In genomic region chr1:52385376-52385775, GRCh38 we compare ENCODE assay signal across 29 cellular contexts. TPM values are rescaled to one million over a fixed set of nuclear protein-coding genes. Genes with fewer than 3 reads are reported as not detected.
"Had no signal": no experiment of that assay in that cellular context is flagged by ENCODE, and none has a peak within 500 bp of the region (broad histone marks: within the 10 kb centered on the region; RNA-seq: fewer than 3 reads in every experiment).

No MANE protein-coding gene starts in this region.

- H3K9me3 ChIP-seq: ascending aorta had no signal

- H3K4me3 ChIP-seq: ascending aorta, cardiac muscle cell had no signal

- H3K27me3 ChIP-seq: ascending aorta, cardiac muscle cell had no signal

- ATAC-seq: activated CD8-positive, alpha-beta T cell treated with anti-CD3 and anti-CD28 coated beads for 36 hours; activated naive CD8-positive, alpha-beta T cell treated with anti-CD3 and anti-CD28 coated beads, Interleukin-2, amount 50 U/mL, for 24 hours; activated T-cell treated with anti-CD3 and anti-CD28 coated beads, Interleukin-2, amount 50 U/mL, for 4 hours; activated T-cell treated with anti-CD3 and anti-CD28 coated beads, Interleukin-2, amount 50 U/mL, for 72 hours; activated T-helper 17 cell treated with anti-CD3 and anti-CD28 coated beads, Interleukin-2, amount 50 U/mL, for 72 hours had no signal

- H3K36me3 ChIP-seq: ascending aorta, cardiac muscle cell had no signal

- DNase-seq: activated B cell treated with CpG ODN at 0.5 μM for 24 hours; activated CD4-positive, alpha-beta memory T cell treated with anti-CD3 and anti-CD28 coated beads for 36 hours; activated CD4-positive, alpha-beta T cell treated with anti-CD3 and anti-CD28 coated beads for 4 hours; activated CD4-positive, alpha-beta T cell treated with anti-CD3 and anti-CD28 coated beads, Interleukin-2, amount 10 ng/mL, durations not matched to agents 24 days and 14 days; activated CD4-positive, alpha-beta T cell treated with anti-CD3 and anti-CD28 coated beads, Interleukin-2, amount 50 U/mL, for 1 hour; activated CD4-positive, alpha-beta T cell treated with anti-CD3 and anti-CD28 coated beads, Interleukin-2, amount 50 U/mL, for 4 hours; activated CD4-positive, CD25-positive, alpha-beta regulatory T cell treated with anti-CD3 and anti-CD28 coated beads, Interleukin-2, amount 50 U/mL, for 72 hours; activated CD8-positive, alpha-beta memory T cell treated with anti-CD3 and anti-CD28 coated beads, Interleukin-2, amount 50 U/mL, for 4 hours; activated CD8-positive, alpha-beta T cell treated with anti-CD3 and anti-CD28 coated beads for 36 hours; activated gamma-delta T cell; activated naive CD4-positive, alpha-beta T cell treated with anti-CD3 and anti-CD28 coated beads, Interleukin-2, amount 10 ng/mL, durations not matched to agents 7 days and 5 days; activated naive CD4-positive, alpha-beta T cell treated with Interleukin-2 at 50 U/mL for 16 hours; activated naive CD8-positive, alpha-beta T cell treated with anti-CD3 and anti-CD28 coated beads, Interleukin-2, amount 10 ng/mL, durations not matched to agents 7 days and 5 days; activated naive CD8-positive, alpha-beta T cell treated with anti-CD3 and anti-CD28 coated beads, Interleukin-2, amount 50 U/mL, for 24 hours; activated T-cell treated with anti-CD3 and anti-CD28 coated beads for 4 hours; activated T-cell treated with anti-CD3 and anti-CD28 coated beads, Interleukin-2, amount 50 U/mL, for 1 hour; activated T-cell treated with anti-CD3 and anti-CD28 coated beads, Interleukin-2, amount 50 U/mL, for 4 hours; activated T-cell treated with anti-CD3 and anti-CD28 coated beads, Interleukin-2, amount 50 U/mL, for 72 hours; amygdala; anterior cingulate cortex; caudate nucleus; cerebellar nuclear complex; T-helper 1 cell; T-helper 2 cell; T-helper 9 cell had no signal

- H3K27ac ChIP-seq: ascending aorta, cardiac muscle cell, VCaP had no signal

- H3K4me1 ChIP-seq: ascending aorta had no signal

RNA-seq across cellular contexts. Expression of gene ORC1, which starts 18.8 kb away (rescaled TPM):
- total RNA-seq: ascending aorta had no signal
